Comparison of ENCODE assay signal across 19 cellular contexts in genomic region chrX:44470816-44471215, GRCh38.
"Had no signal": no experiment of that assay in that cellular context is flagged by ENCODE, and none has a peak within 500 bp of the region (broad histone marks: within the 10 kb centered on the region; RNA-seq: fewer than 3 reads in every experiment).

No MANE protein-coding gene starts in this region.

- H3K4me3 ChIP-seq: esophagus muscularis mucosa, gastrocnemius medialis, lung, pancreas, stomach, thoracic aorta, transverse colon had no signal

- H3K36me3 ChIP-seq: esophagus muscularis mucosa, gastrocnemius medialis, pancreas, stomach, thoracic aorta, transverse colon had no signal

- H3K27ac ChIP-seq: epithelial cell of prostate, esophagus muscularis mucosa, gastrocnemius medialis, pancreas, stomach, thoracic aorta, transverse colon had no signal

- H3K9me3 ChIP-seq: esophagus muscularis mucosa, gastrocnemius medialis, pancreas, stomach, thoracic aorta, transverse colon had no signal

- DNase-seq: effector memory CD8-positive, alpha-beta T cell; gastrocnemius medialis; left colon; left ventricle myocardium superior; mesendoderm; naive B cell; occipital lobe; pancreas; right cardiac atrium; small intestine; stimulated activated CD4-positive, alpha-beta T cell treated with anti-CD3 and anti-CD28 coated beads, Interleukin-12 subunit alpha, Interleukin-12 subunit beta, amount 100 ng/mL, for 4 hours; stimulated activated naive CD4-positive, alpha-beta T cell; stomach; substantia nigra; transverse colon had no signal

- H3K27me3 ChIP-seq: esophagus muscularis mucosa, gastrocnemius medialis, stomach, transverse colon had no signal

- H3K4me1 ChIP-seq: esophagus muscularis mucosa, gastrocnemius medialis, pancreas, stomach, transverse colon had no signal
